ENCODE assay signal across 8 cellular contexts in genomic region chr15:56052389-56053045, GRCh38. TPM values are rescaled to one million over a fixed set of nuclear protein-coding genes. Genes with fewer than 3 reads are reported as not detected.
DNase-seq lines count a peak whose midpoint lies in the region; ATAC-seq and TF ChIP-seq lines count a peak whose summit lies in the region.

No MANE protein-coding gene starts in this region.

- POLR2A ChIA-PET in PC-3 (lab: Charles Lee; ENCODE audit: unreplicated experiment) = no interaction called here

- H3K9me3 ChIP-seq in PC-3 (ENCODE audit: low read length) (no peaks in the 10 kb centered on the region), mesodermal cell (ENCODE audit: control insufficient read depth, low read length) (no peaks in the 10 kb centered on the region)

- ATAC-seq in HG03159 (IDR thresholded peaks at IDR 0.05; ENCODE audit: unreplicated experiment) (peak; percentile 73), PC-3 (peak; percentile 64), HG02642 (IDR thresholded peaks at IDR 0.05; ENCODE audit: poor library complexity, unreplicated experiment) (no peak)

- in situ Hi-C loops in G401 (cut with HindIII; ENCODE audit: low sequenced_read_pairs) = no loop called here

- no peaks in the 10 kb centered on the region for H4K20me1 ChIP-seq in PC-3 (ENCODE audit: low read length)

- H3F3A ChIP-seq in PC-3 (ENCODE audit: low read length, unreplicated experiment) = no peaks in the 10 kb centered on the region

- H3K79me2 ChIP-seq in PC-3 (ENCODE audit: low read length) = no peaks in the 10 kb centered on the region

- H3K4me3 ChIP-seq in PC-3 (ENCODE audit: low read length) (no peak overlapping the region), mesodermal cell (ENCODE audit: extremely low read depth, insufficient read depth, low read length, poor library complexity, severe bottlenecking) (no peak overlapping the region)

- H3K4me1 ChIP-seq in PC-3 (ENCODE audit: insufficient read depth, low read length) = peaks cover 1% of the 10 kb centered on the region; the same call in 1 of the 2 replicates
- H3K4me1 ChIP-seq in mesodermal cell (ENCODE audit: control insufficient read depth, insufficient read depth, low read length, poor library complexity, severe bottlenecking) = no peaks in the 10 kb centered on the region

- intact Hi-C loops in PC-3 (cut with micrococcal nuclease) = loop anchor here (1.0 to 10.0 kb wide), 3 partner anchors 61 to 408 kb away; no protein-coding TSS in a partner anchor

- H3K36me3 ChIP-seq in PC-3 (ENCODE audit: low read depth, low read length) = no peaks in the 10 kb centered on the region
- no peaks in the 10 kb centered on the region for H3K36me3 ChIP-seq in mesodermal cell (ENCODE audit: control insufficient read depth, insufficient read depth, low read length)

- H3K27ac ChIP-seq in PC-3 (ENCODE audit: low read length) (no peak overlapping the region), mesodermal cell (ENCODE audit: low read depth, low read length, severe bottlenecking) (peak overlapping the region; percentile 54)

- H3K27me3 ChIP-seq in PC-3 (ENCODE audit: low read length) = no peaks in the 10 kb centered on the region

- H3K9me2 ChIP-seq in PC-3 (replicated peaks; ENCODE audit: low read length) = no peaks in the 10 kb centered on the region

- DNase-seq in A172 (ENCODE audit: low spot score) (peak; percentile 46), G401 (ENCODE audit: low spot score) (peak; percentile 52), PC-3 (peak; percentile 67), dermis blood vessel endothelial cell (peak; percentile 71), activated gamma-delta T cell treated with Interleukin-2 at 50 U/mL for 16 hours (no peak)

- no peak overlapping the region for H3K9ac ChIP-seq in PC-3 (ENCODE audit: low read length)

- TF ChIP-seq CTCF in PC-3 (conservative IDR thresholded peaks at IDR 0.05; ENCODE audit: low read depth, low read length) = peak; percentile 76

- no TSS peak for BruUV-seq in PC-3 (replicated peaks; lab: Mats Ljungman, UMichigan)

- no peak overlapping the region for H3K4me2 ChIP-seq in PC-3 (ENCODE audit: low read length)

- CTCF ChIA-PET in PC-3 (lab: Charles Lee) = no interaction called here

- 0 out of 2 replicates have a peak overlapping the region, but pooled peaks have one; percentile 39 for H2AFZ ChIP-seq in PC-3 (ENCODE audit: low read length)

- 0% methylated on average over 1 of the region's 2 CpGs; no CpG with 5 or more reads in 1 of the 2 experiments for WGBS in mesodermal cell (ENCODE audit: insufficient coverage in 2 of 2), 2 experiments

RNA-seq across cellular contexts. Expression of gene NEDD4, which starts 59.1 kb away (rescaled TPM):
- total RNA-seq in A172 (2014; rRNA removed; shearing (Covaris generic)) = 60.2 and 60.8 TPM in 2 replicates
- 16.7 and 25.1 TPM in 2 replicates for total RNA-seq in G401 (2014; rRNA removed; shearing (Covaris generic))
- total RNA-seq in PC-3 (2014; rRNA removed) (7.5 and 9.6 TPM in 2 replicates), dermis blood vessel endothelial cell (47.1 and 55.0 TPM in 2 replicates)
- 17.4 TPM for polyA plus RNA-seq in mesodermal cell (2013, experiment 1 of 2)
- polyA plus RNA-seq in mesodermal cell (2013, experiment 2 of 2) = 18.4 TPM
